Comparison of ENCODE assay signal across 9 cellular contexts in genomic region chr16:17370233-17371013, GRCh38.
DNase-seq lines count a peak whose midpoint lies in the region; ATAC-seq and TF ChIP-seq lines count a peak whose summit lies in the region.
"Had no signal": no experiment of that assay in that cellular context is flagged by ENCODE, and none has a peak within 500 bp of the region (broad histone marks: within the 10 kb centered on the region; RNA-seq: fewer than 3 reads in every experiment).

No MANE protein-coding gene starts in this region.

- H2AK9ac ChIP-seq in IMR-90 (replicated peaks; ENCODE audit: low read depth, low read length, poor library complexity): no peak overlapping the region

- TF ChIP-seq POLR2A in IMR-90 (IDR thresholded peaks at IDR 0.05; ENCODE audit: low read depth, low read length): no peak

- TF ChIP-seq RAD21 in IMR-90 (IDR thresholded peaks at IDR 0.05; ENCODE audit: low read length): no peak

- no peak overlapping the region for H2AK5ac ChIP-seq in IMR-90 (ENCODE audit: low read depth, low read length)

- TF ChIP-seq CTCF in IMR-90 (conservative IDR thresholded peaks at IDR 0.05; ENCODE audit: low read depth, low read length) (no peak), fibroblast of lung (conservative IDR thresholded peaks at IDR 0.05 in 1 of 2, IDR thresholded peaks at IDR 0.05 in 1 of 2; ENCODE audit: low read depth in 1 of 2, low read length in 2 of 2) (no peak)

- H3K14ac ChIP-seq in IMR-90 (replicated peaks; ENCODE audit: low read depth, low read length): no peak overlapping the region

- WGBS in IMR-90 (ENCODE audit: extremely low coverage in 2 of 2, insufficient read length in 1 of 2), 2 experiments: 80% methylated on average over 4 of the region's 15 CpGs; no CpG with 5 or more reads in 1 of the 2 experiments

- peaks cover 4% of the 10 kb centered on the region; the same call in 1 of the 2 replicates for H3K4me1 ChIP-seq in IMR-90 (ENCODE audit: control insufficient read depth, insufficient read depth, low read length)
- H3K4me1 ChIP-seq in fibroblast of lung (ENCODE audit: control insufficient read depth, extremely low read depth, insufficient read depth, low read length): no peaks in the 10 kb centered on the region
- peaks cover 8 to 26% (median 20%) of the 10 kb centered on the region in 3 donors for H3K4me1 ChIP-seq in skeletal muscle tissue (ENCODE audit: control insufficient read depth in 3 of 3, insufficient read depth in 3 of 3, low read length in 3 of 3)
- H3K4me1 ChIP-seq: SJCRH30 had no signal

- H3K27me3 ChIP-seq in IMR-90 (ENCODE audit: control insufficient read depth, insufficient read depth, low read length): no peaks in the 10 kb centered on the region
- H3K27me3 ChIP-seq in fibroblast of lung (ENCODE audit: control insufficient read depth, insufficient read depth, low read length): no peaks in the 10 kb centered on the region
- no peaks in the 10 kb centered on the region for H3K27me3 ChIP-seq in skeletal muscle tissue (ENCODE audit: control insufficient read depth in 3 of 3, insufficient read depth in 3 of 3, low read length in 3 of 3)

- H3K36me3 Mint-ChIP-seq in T-helper 17 cell (ENCODE audit: low read depth): no peaks in the 10 kb centered on the region

- H3K4me3 Mint-ChIP-seq in T-helper 17 cell: peak overlapping the region; percentile 92

- H3K79me2 ChIP-seq in fibroblast of lung (ENCODE audit: control insufficient read depth, insufficient read depth, low read length): peaks cover 2% of the 10 kb centered on the region

- H3K4me2 ChIP-seq in IMR-90 (ENCODE audit: low read depth, low read length): no peak overlapping the region
- no peak overlapping the region for H3K4me2 ChIP-seq in fibroblast of lung (ENCODE audit: extremely low read depth, insufficient read depth, low read length)

- peaks cover 62% of the 10 kb centered on the region for H3K4me1 Mint-ChIP-seq in T-helper 17 cell

- no peak overlapping the region for H3K4ac ChIP-seq in IMR-90 (ENCODE audit: low read depth, low read length)

- no peak overlapping the region for H3K18ac ChIP-seq in IMR-90 (ENCODE audit: low read depth, low read length)

- no peak overlapping the region for H2BK120ac ChIP-seq in IMR-90 (ENCODE audit: low read depth, low read length)

- H3K23ac ChIP-seq in IMR-90 (ENCODE audit: low read depth, low read length): no peak overlapping the region

- H4K8ac ChIP-seq in IMR-90 (ENCODE audit: low read depth in 2 of 2, low read length in 2 of 2): no peak overlapping the region

- H3K9me1 ChIP-seq in IMR-90 (ENCODE audit: insufficient read depth, low read length): peaks cover 3% of the 10 kb centered on the region; the same call in 1 of the 2 replicates

- H3K9ac ChIP-seq in IMR-90 (ENCODE audit: low read depth, low read length) (no peak overlapping the region), fibroblast of lung (ENCODE audit: insufficient read depth, low read length) (no peak overlapping the region), skeletal muscle tissue (ENCODE audit: low read depth in 1 of 3, low read length in 3 of 3) (no peak overlapping the region)

- in situ Hi-C loops in IMR-90 (cut with MboI; ENCODE audit: low sequenced_read_pairs): no loop called here

- H2BK5ac ChIP-seq in IMR-90 (ENCODE audit: low read depth, low read length, poor library complexity, severe bottlenecking): no peak overlapping the region

- H3K4me3 ChIP-seq in IMR-90 (ENCODE audit: insufficient read depth, low read depth, low read length): no peak overlapping the region
- H3K4me3 ChIP-seq in fibroblast of lung (replicated peaks in 1 of 4; ENCODE audit: control extremely low read depth in 1 of 4, insufficient read depth in 1 of 4, low read depth in 3 of 4, low read length in 4 of 4): no peak overlapping the region
- no peak overlapping the region for H3K4me3 ChIP-seq in skeletal muscle tissue (ENCODE audit: low read length in 3 of 3)
- H3K4me3 ChIP-seq: SJCRH30 had no signal

- H2BK20ac ChIP-seq in IMR-90 (ENCODE audit: low read depth, low read length): no peak overlapping the region

- dilution Hi-C loops in IMR-90 (cut with HindIII; ENCODE audit: low sequenced_read_pairs, unreplicated experiment): no loop called here

- no peak overlapping the region for H2BK15ac ChIP-seq in IMR-90 (ENCODE audit: low read depth, low read length)

- H3K27ac Mint-ChIP-seq in T-helper 17 cell: peak overlapping the region; percentile 96

- H2AFZ ChIP-seq in IMR-90 (replicated peaks; ENCODE audit: low read length, poor library complexity) (no peak overlapping the region), fibroblast of lung (ENCODE audit: low read length) (no peak overlapping the region)

- H3K27me3 Mint-ChIP-seq in T-helper 17 cell: no peaks in the 10 kb centered on the region

- no TSS peak for BruUV-seq in IMR-90 (replicated peaks; lab: Mats Ljungman, UMichigan)

- CTCF ChIA-PET in IMR-90 (lab: Yijun Ruan, JAX): no interaction called here

- no peak overlapping the region for H4K5ac ChIP-seq in IMR-90 (ENCODE audit: low read depth, low read length)

- POLR2A ChIA-PET in IMR-90 (lab: Charles Lee; ENCODE audit: unreplicated experiment): no interaction called here

- intact Hi-C loops in IMR-90 (cut with micrococcal nuclease): no loop called here

- DNase-seq in IMR-90 (peak; percentile 69), T-helper 17 cell (no peak), fibroblast of lung (ENCODE audit: low read depth in 2 of 2) (peak; percentile 27 to 85), UCSD-AML1 (lab: John Stamatoyannopoulos, UW; ENCODE audit: unreplicated experiment) (no peak), NCI-H748 treated with DMSO at 0.1 percent for 48 hours (lab: John Stamatoyannopoulos, UW) (no peak)
- no peak for DNase-seq in activated effector memory CD4-positive, alpha-beta T cell treated with Interleukin-2 at 50 U/mL for 16 hours
- DNase-seq: SJCRH30 had no signal

- H3K9me3 ChIP-seq in IMR-90 (ENCODE audit: control insufficient read depth, insufficient read depth, low read length): no peaks in the 10 kb centered on the region
- H3K9me3 ChIP-seq in T-helper 17 cell (ENCODE audit: control insufficient read depth, low read length, poor library complexity, severe bottlenecking): no peaks in the 10 kb centered on the region
- no peaks in the 10 kb centered on the region for H3K9me3 ChIP-seq in fibroblast of lung (ENCODE audit: control insufficient read depth, insufficient read depth, low read depth, low read length)
- H3K9me3 ChIP-seq in skeletal muscle tissue (ENCODE audit: control insufficient read depth in 3 of 3, low read length in 3 of 3): no peaks in the 10 kb centered on the region
- H3K9me3 ChIP-seq: SJCRH30 had no signal

- peaks cover 25 to 49% of the 10 kb centered on the region in 2 experiments for H3K79me1 ChIP-seq in IMR-90 (ENCODE audit: low read depth in 1 of 2, low read length in 2 of 2)

- no peak overlapping the region for H4K91ac ChIP-seq in IMR-90 (ENCODE audit: insufficient read depth, low read depth, low read length)

- H3K36me3 ChIP-seq in IMR-90 (ENCODE audit: control insufficient read depth, insufficient read depth, low read length) (no peaks in the 10 kb centered on the region), fibroblast of lung (ENCODE audit: control insufficient read depth, insufficient read depth, low read length) (no peaks in the 10 kb centered on the region), skeletal muscle tissue (ENCODE audit: control insufficient read depth in 3 of 3, insufficient read depth in 3 of 3, low read length in 3 of 3) (no peaks in the 10 kb centered on the region)
- H3K36me3 ChIP-seq: SJCRH30 had no signal

- H4K20me1 ChIP-seq in IMR-90 (ENCODE audit: insufficient read depth, low read length) (peaks cover 25% of the 10 kb centered on the region), fibroblast of lung (ENCODE audit: control insufficient read depth, extremely low read depth, insufficient read depth, low read length) (peaks cover under 1% of the 10 kb centered on the region)

- H3K56ac ChIP-seq in IMR-90 (ENCODE audit: extremely low read depth, insufficient read depth, low read length): no peak overlapping the region

- ATAC-seq in IMR-90 (ENCODE audit: low read depth) (peak; percentile 53), T-helper 17 cell (no peak), HG03460 (IDR thresholded peaks at IDR 0.05; ENCODE audit: unreplicated experiment) (no peak)

- H3K27ac ChIP-seq in IMR-90 (ENCODE audit: insufficient read depth, low read length) (no peak overlapping the region), fibroblast of lung (ENCODE audit: insufficient read depth, low read length) (no peak overlapping the region), skeletal muscle tissue (ENCODE audit: low read depth, low read length) (peak overlapping the region; percentile 48)
- H3K27ac ChIP-seq: SJCRH30 had no signal

TF ChIP-seq in IMR-90, 13 proteins besides CTCF, POLR2A, EP300 and RAD21:
- TF ChIP-seq BHLHE40 (IDR thresholded peaks at IDR 0.05; ENCODE audit: low read depth, low read length) (no peak), NFE2L2 (IDR thresholded peaks at IDR 0.05; ENCODE audit: low read depth, low read length) (0 out of 2 replicates have a peak, but pooled peaks have one; percentile 38)

Comparison
In these comparisons a context has a peak if more than half of its experiments do, and no peak if none do; other contexts are left out.
1. DNase-seq: peak in IMR-90 (single experiment) and fibroblast of lung (2 of 2); none in T-helper 17 cell (0 of 3), UCSD-AML1 (single experiment), NCI-H748 treated with DMSO at 0.1 percent for 48 hours (single experiment) and activated effector memory CD4-positive, alpha-beta T cell treated with Interleukin-2 at 50 U/mL for 16 hours (single experiment).